In the genomic region with DNA sequence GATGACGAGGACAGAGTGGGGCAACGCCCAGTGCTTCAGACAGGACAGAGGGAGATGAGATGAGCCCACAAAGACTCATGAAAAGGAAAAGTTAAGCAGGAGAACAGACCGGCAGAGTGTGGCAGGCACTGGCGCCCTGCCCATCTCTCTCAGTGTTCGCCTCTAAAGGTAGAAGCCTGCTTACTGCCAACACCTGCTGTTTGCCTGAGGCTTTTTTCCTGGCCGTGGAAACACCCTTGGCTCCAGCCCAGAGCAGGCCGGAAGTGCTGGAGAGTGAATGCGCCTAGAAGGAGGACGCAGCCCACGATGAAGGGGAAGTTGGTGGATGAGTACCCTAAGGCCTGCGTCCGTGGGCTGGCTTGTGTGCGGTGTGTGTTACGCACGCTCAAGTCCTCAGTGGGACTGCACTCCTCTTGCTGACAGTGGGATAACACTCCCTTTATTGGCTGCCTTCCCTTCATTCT, we compare ENCODE assay signal across 10 cellular contexts. TPM values are rescaled to one million over a fixed set of nuclear protein-coding genes. Genes with fewer than 3 reads are reported as not detected.
DNase-seq lines count a peak whose midpoint lies in the region; ATAC-seq, FAIRE-seq and TF ChIP-seq lines count a peak whose summit lies in the region.
"Had no signal": no experiment of that assay in that cellular context is flagged by ENCODE, and none has a peak within 500 bp of the region (broad histone marks: within the 10 kb centered on the region; RNA-seq: fewer than 3 reads in every experiment).

No MANE protein-coding gene starts in this region.

- peaks cover 2% of the 10 kb centered on the region for H3K36me3 Mint-ChIP-seq in chondrocyte (ENCODE audit: low read depth)

- no peak overlapping the region for H3K4me3 Mint-ChIP-seq in chondrocyte (ENCODE audit: unreplicated experiment)
- H3K4me3 Mint-ChIP-seq: endodermal cell had no signal

- DNase-seq in DMS79 treated with DMSO at 0.1 percent for 48 hours (lab: John Stamatoyannopoulos, UW) (peak; percentile 90), NCI-H2081 treated with DMSO at 0.1 percent for 48 hours (lab: John Stamatoyannopoulos, UW) (peak; percentile 76), K562 (ENCODE audit: extremely low read depth in 1 of 4, low spot score in 3 of 4) (peak in 2 of 4 experiments; percentile 27 to 43), mucosa of gallbladder (ENCODE audit: low spot score) (peak; percentile 49), chondrocyte (ENCODE audit: low spot score) (no peak), superior temporal gyrus (ENCODE audit: extremely low spot score) (no peak), GM13977 (ENCODE audit: low spot score) (no peak)
- DNase-seq: endodermal cell, NCI-H1048 had no signal

- TF ChIP-seq EP300 in K562 (IDR thresholded peaks at IDR 0.05; ENCODE audit: low read length): no peak

- H2AFZ ChIP-seq in K562 (ENCODE audit: low read depth, low read length): peak overlapping the region; percentile 45

- peak overlapping the region; percentile 16; the same call in 1 of the 3 replicates for H3K27ac ChIP-seq in K562 (ENCODE audit: extremely low read depth, low read depth, low read length)

- WGBS in K562 (ENCODE audit: insufficient coverage, low coverage, missing lambda C conversion rate): 25% methylated on average over 15 of the region's 15 CpGs

- TF ChIP-seq CTCF in K562 (IDR thresholded peaks at IDR 0.05 in 2 of 3, conservative IDR thresholded peaks at IDR 0.05 in 1 of 3; ENCODE audit: insufficient read depth in 2 of 3, low read depth in 1 of 3, low read length in 3 of 3): no peak
- TF ChIP-seq CTCF in chondrocyte (IDR thresholded peaks at IDR 0.05): no peak
- TF ChIP-seq CTCF in GM13977 (IDR thresholded peaks at IDR 0.05; ENCODE audit: extremely low read depth, insufficient read depth, missing control alignments): no peak

- ATAC-seq in K562 (peak; percentile 60), GM19395 (IDR thresholded peaks at IDR 0.05; ENCODE audit: unreplicated experiment) (no peak)

- CTCF ChIA-PET in K562 (lab: Yijun Ruan, JAX; ENCODE audit: low intra/inter-chr PET ratio): no interaction called here

- H3K4me3 ChIP-seq in K562: no peak overlapping the region

- H4K20me1 ChIP-seq in K562 (replicated peaks; ENCODE audit: control insufficient read depth, insufficient read depth, low read length): no peaks in the 10 kb centered on the region

- H3K27me3 Mint-ChIP-seq in chondrocyte (ENCODE audit: low read depth): peaks cover 21% of the 10 kb centered on the region

- intact Hi-C loops in K562 (cut with micrococcal nuclease): no loop called here

- H3K9me1 ChIP-seq in K562 (ENCODE audit: control insufficient read depth, insufficient read depth, low read length): peaks cover 3% of the 10 kb centered on the region

- peaks cover 6% of the 10 kb centered on the region for H3K4me1 Mint-ChIP-seq in chondrocyte (ENCODE audit: low read depth)

- peak overlapping the region; percentile 43; the same call in 1 of the 2 replicates for H3K4me2 ChIP-seq in K562 (ENCODE audit: insufficient read depth, low read length)

- in situ Hi-C loops in K562 (cut with MboI): no loop called here
- in situ Hi-C loops in GM13977 (cut with MboI; ENCODE audit: low pct_unique_long_range_greater_than_20kb, low sequenced_read_pairs, unreplicated experiment): no loop called here

- no peaks in the 10 kb centered on the region for H3K36me3 ChIP-seq in K562 (ENCODE audit: control insufficient read depth, insufficient read depth, low read length)

- no peaks in the 10 kb centered on the region for H3K9me3 Mint-ChIP-seq in chondrocyte (ENCODE audit: low read depth)
- H3K9me3 Mint-ChIP-seq: endodermal cell had no signal

- H3K79me2 ChIP-seq in K562 (ENCODE audit: control insufficient read depth, insufficient read depth, low read length): no peaks in the 10 kb centered on the region

- H3K4me1 ChIP-seq in K562 (replicated peaks in 1 of 2; ENCODE audit: control insufficient read depth in 2 of 2, insufficient read depth in 2 of 2, low read length in 2 of 2): peaks cover 12 to 37% of the 10 kb centered on the region in 2 experiments

- peak overlapping the region in 1 of 2 experiments; percentile 15; a peak in 1 of 4 replicates for H3K9ac ChIP-seq in K562 (ENCODE audit: insufficient read depth in 1 of 2, low read depth in 2 of 2, low read length in 2 of 2)

- TF ChIP-seq RAD21 in K562 (CRISPR knock-in tag; conservative IDR thresholded peaks at IDR 0.05 in 1 of 2, IDR thresholded peaks at IDR 0.05 in 1 of 2): no peak

- TF ChIP-seq POLR2A in K562 (conservative IDR thresholded peaks at IDR 0.05): no peak

- H3K9me3 ChIP-seq in K562 (replicated peaks; ENCODE audit: control insufficient read depth, insufficient read depth, low read depth, low read length): no peaks in the 10 kb centered on the region

- no TSS peak for BruUV-seq in K562 (replicated peaks; lab: Mats Ljungman, UMichigan)

- H3K27ac Mint-ChIP-seq in chondrocyte (ENCODE audit: unreplicated experiment): no peak overlapping the region
- H3K27ac Mint-ChIP-seq: endodermal cell had no signal

- peak; percentile 15 for FAIRE-seq in K562 (lab: Jason Lieb, UNC)

- H3K27me3 ChIP-seq in K562 (ENCODE audit: control insufficient read depth in 2 of 2, insufficient read depth in 2 of 2, low read length in 2 of 2): no peaks in the 10 kb centered on the region

- POLR2A ChIA-PET in K562 (lab: Yijun Ruan, JAX): interaction anchor here (1.3 kb wide), 1 partner anchor 12 kb away, joined by 3 read pairs; no protein-coding TSS in a partner anchor

TF ChIP-seq in K562, 482 proteins besides CTCF, POLR2A, EP300 and RAD21 (continues in another document):
- TF ChIP-seq NFXL1 (CRISPR knock-in tag; IDR thresholded peaks at IDR 0.05): no peak
- 0 out of 2 replicates have a peak, but pooled peaks have one; percentile 49 for TF ChIP-seq ZNF197 (CRISPR knock-in tag; IDR thresholded peaks at IDR 0.05; ENCODE audit: low read depth)
- TF ChIP-seq, protein P1, sequence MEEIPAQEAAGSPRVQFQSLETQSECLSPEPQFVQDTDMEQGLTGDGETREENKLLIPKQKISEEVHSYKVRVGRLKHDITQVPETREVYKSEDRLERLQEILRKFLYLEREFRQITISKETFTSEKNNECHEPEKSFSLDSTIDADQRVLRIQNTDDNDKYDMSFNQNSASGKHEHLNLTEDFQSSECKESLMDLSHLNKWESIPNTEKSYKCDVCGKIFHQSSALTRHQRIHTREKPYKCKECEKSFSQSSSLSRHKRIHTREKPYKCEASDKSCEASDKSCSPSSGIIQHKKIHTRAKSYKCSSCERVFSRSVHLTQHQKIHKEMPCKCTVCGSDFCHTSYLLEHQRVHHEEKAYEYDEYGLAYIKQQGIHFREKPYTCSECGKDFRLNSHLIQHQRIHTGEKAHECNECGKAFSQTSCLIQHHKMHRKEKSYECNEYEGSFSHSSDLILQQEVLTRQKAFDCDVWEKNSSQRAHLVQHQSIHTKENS (CRISPR knock-in tag; IDR thresholded peaks at IDR 0.05): no peak
- TF ChIP-seq ZNF239 (CRISPR knock-in tag; IDR thresholded peaks at IDR 0.05): no peak
- TF ChIP-seq TRIM24 (IDR thresholded peaks at IDR 0.05): no peak
- peak; percentile 51; the same call in 1 of the 2 replicates for TF ChIP-seq CTBP1 (IDR thresholded peaks at IDR 0.05; ENCODE audit: borderline replicate concordance)
- no peak for TF ChIP-seq XRCC4 (IDR thresholded peaks at IDR 0.05; ENCODE audit: extremely low read depth, insufficient read depth, insufficient read length)
- TF ChIP-seq, protein P2, sequence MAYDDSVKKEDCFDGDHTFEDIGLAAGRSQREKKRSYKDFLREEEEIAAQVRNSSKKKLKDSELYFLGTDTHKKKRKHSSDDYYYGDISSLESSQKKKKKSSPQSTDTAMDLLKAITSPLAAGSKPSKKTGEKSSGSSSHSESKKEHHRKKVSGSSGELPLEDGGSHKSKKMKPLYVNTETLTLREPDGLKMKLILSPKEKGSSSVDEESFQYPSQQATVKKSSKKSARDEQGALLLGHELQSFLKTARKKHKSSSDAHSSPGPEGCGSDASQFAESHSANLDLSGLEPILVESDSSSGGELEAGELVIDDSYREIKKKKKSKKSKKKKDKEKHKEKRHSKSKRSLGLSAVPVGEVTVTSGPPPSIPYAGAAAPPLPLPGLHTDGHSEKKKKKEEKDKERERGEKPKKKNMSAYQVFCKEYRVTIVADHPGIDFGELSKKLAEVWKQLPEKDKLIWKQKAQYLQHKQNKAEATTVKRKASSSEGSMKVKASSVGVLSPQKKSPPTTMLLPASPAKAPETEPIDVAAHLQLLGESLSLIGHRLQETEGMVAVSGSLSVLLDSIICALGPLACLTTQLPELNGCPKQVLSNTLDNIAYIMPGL (CRISPR knock-in tag; IDR thresholded peaks at IDR 0.05): no peak
- TF ChIP-seq ELF1 (tag; IDR thresholded peaks at IDR 0.05): peak; percentile 70

RNA-seq across cellular contexts. Expression of a gene that starts 9.3 kb away (rescaled TPM):
- total RNA-seq in K562 (2011; cell fraction: chromatin; rRNA removed; ENCODE audit: low replicate concordance): 5.5 and 10.3 TPM in 2 replicates
- total RNA-seq in K562 (2011; cell fraction: nucleolus; rRNA removed): 4.9 and 8.2 TPM in 2 replicates
- 5.6 and 10.2 TPM in 2 replicates for total RNA-seq in K562 (2011; cell fraction: nucleoplasm; rRNA removed)
- total RNA-seq in K562 (2014; rRNA removed): 3.4 and 5.9 TPM in 2 replicates
- 0.70 and 1.1 TPM in 2 replicates for total RNA-seq in K562 (2014; rRNA removed; fragmentation: Illumina TruSeq; extraction: Trizol)
- total RNA-seq in K562 (2015; rRNA removed; fragmentation: Illumina TruSeq; extraction: Trizol): 2.3 TPM in 2 replicates
- 26.7 and 29.4 TPM in 2 replicates for total RNA-seq in K562 (2021)
- polyA plus RNA-seq in K562 (2011; rRNA removed): 1.2 and 2.9 TPM in 2 replicates
- polyA plus RNA-seq in K562 (2011; cell fraction: cytosol; rRNA removed): 1.5 and 3.9 TPM in 2 replicates
- 4.4 and 9.6 TPM in 2 replicates for polyA plus RNA-seq in K562 (2011; cell fraction: nucleus; rRNA removed)
- 17.6 and 30.3 TPM in 2 replicates for polyA plus RNA-seq in K562 (2012)
- 5.9 and 13.8 TPM in 2 replicates for polyA plus RNA-seq in K562 (2014; fragmentation: Illumina TruSeq; extraction: Trizol)
- polyA plus RNA-seq in K562 (2014; fragmentation: Nextera tagmentation; extraction: Ambion mirVana): under 1 TPM; 0.11 TPM
- 6.7 and 7.4 TPM in 2 replicates for polyA plus RNA-seq in K562 (2014; rRNA removed)
- polyA minus RNA-seq in K562 (2011; rRNA and poly(A)+ RNA removed): 0.87 and 1.4 TPM in 2 replicates
- 7.2 and 14.0 TPM in 2 replicates for polyA minus RNA-seq in K562 (2011; cell fraction: cytosol; rRNA and poly(A)+ RNA removed)
- polyA minus RNA-seq in K562 (2011; cell fraction: nucleus; rRNA and poly(A)+ RNA removed): 2.9 and 4.7 TPM in 2 replicates
- total RNA-seq in mucosa of gallbladder: 66.5 TPM
- 17.2 to 19.8 TPM (median 18.6 TPM) in 3 replicates for total RNA-seq in chondrocyte

Comparison
In these comparisons a context has a peak if more than half of its experiments do, and no peak if none do; other contexts are left out.
1. DNase-seq: peak in DMS79 treated with DMSO at 0.1 percent for 48 hours (single experiment), NCI-H2081 treated with DMSO at 0.1 percent for 48 hours (single experiment) and mucosa of gallbladder (single experiment); none in chondrocyte (single experiment), superior temporal gyrus (single experiment) and GM13977 (single experiment).